25 cellular contexts compared by ENCODE assay signal in the genomic region with DNA sequence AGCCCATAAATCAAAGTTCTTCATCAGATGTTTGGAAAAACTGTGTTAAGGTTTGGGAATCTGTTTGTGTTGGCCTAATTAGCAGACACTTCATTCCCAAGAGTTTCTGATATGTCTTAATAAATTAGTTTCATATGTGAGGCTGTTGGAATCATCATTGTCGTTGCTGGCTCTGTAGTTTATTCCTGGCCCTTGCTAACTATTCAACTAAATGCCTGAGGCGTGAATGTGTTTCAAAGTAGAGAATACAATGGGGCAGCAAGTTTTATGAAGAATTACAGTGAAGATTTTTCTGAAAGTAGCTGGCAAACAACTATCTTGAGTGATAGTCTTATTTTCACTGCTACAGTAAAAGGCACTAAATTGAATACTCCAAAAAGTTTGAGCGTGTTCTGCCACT.
DNase-seq lines count a peak whose midpoint lies in the region; ATAC-seq and TF ChIP-seq lines count a peak whose summit lies in the region.
"Had no signal": no experiment of that assay in that cellular context is flagged by ENCODE, and none has a peak within 500 bp of the region (broad histone marks: within the 10 kb centered on the region; RNA-seq: fewer than 3 reads in every experiment).

No MANE protein-coding gene starts in this region.

- peaks cover 41% of the 10 kb centered on the region for H3K4me1 Mint-ChIP-seq in HFFc6 (ENCODE audit: low read depth)
- peaks cover 26% of the 10 kb centered on the region for H3K4me1 Mint-ChIP-seq in mesothelial cell of epicardium
- peaks cover 3% of the 10 kb centered on the region for H3K4me1 Mint-ChIP-seq in type B pancreatic cell (ENCODE audit: unreplicated experiment)
- no peaks in the 10 kb centered on the region for H3K4me1 Mint-ChIP-seq in effector memory CD8-positive, alpha-beta T cell (ENCODE audit: low read depth in 2 of 2)
- H3K4me1 Mint-ChIP-seq: H9 had no signal

- H3K36me3 Mint-ChIP-seq in HFFc6 (ENCODE audit: low read depth) (peaks cover 10% of the 10 kb centered on the region), mesothelial cell of epicardium (no peaks in the 10 kb centered on the region), type B pancreatic cell (peaks cover 3% of the 10 kb centered on the region)
- no peaks in the 10 kb centered on the region for H3K36me3 Mint-ChIP-seq in effector memory CD8-positive, alpha-beta T cell (ENCODE audit: insufficient read depth)
- H3K36me3 Mint-ChIP-seq: CD8-positive, alpha-beta T cell had no signal

- DNase-seq in AG20443 (ENCODE audit: low spot score) = peak; percentile 26
- peak; percentile 8 for DNase-seq in HFFc6
- no peak for DNase-seq in mesothelial cell of epicardium (ENCODE audit: low spot score in 2 of 2, unreplicated experiment in 2 of 2)
- DNase-seq in type B pancreatic cell (ENCODE audit: extremely low spot score, unreplicated experiment) = no peak
- DNase-seq in effector memory CD8-positive, alpha-beta T cell = no peak
- DNase-seq in NCI-H2081 treated with DMSO at 0.1 percent for 48 hours (lab: John Stamatoyannopoulos, UW) = no peak
- DNase-seq: C1 segment of cervical spinal cord; Caco-2; CD8-positive, alpha-beta T cell; EL; GDM1; H9; IMR-90; KG1; MG63; NCI-H1105 treated with DMSO at 0.1 percent for 48 hours; NCI-H146; NCI-H1930; NCI-H446; NCI-H524 treated with DMSO at 0.1 percent for 48 hours; NK-92 treated with Interleukin-12 subunit alpha and Interleukin-12 subunit beta, amount 100 ng/mL, for 24 hours; PC-9; Right ventricle myocardium superior; RPMI8226 had no signal

- H3K9me3 Mint-ChIP-seq in HFFc6 (no peaks in the 10 kb centered on the region), mesothelial cell of epicardium (no peaks in the 10 kb centered on the region), type B pancreatic cell (no peaks in the 10 kb centered on the region)
- H3K9me3 Mint-ChIP-seq in effector memory CD8-positive, alpha-beta T cell = peaks cover 0 to 2% of the 10 kb centered on the region in 2 donors
- H3K9me3 Mint-ChIP-seq: CD8-positive, alpha-beta T cell; H9 had no signal

- ATAC-seq in HG03469 (IDR thresholded peaks at IDR 0.05; ENCODE audit: unreplicated experiment) = no peak
- no peak for ATAC-seq in effector memory CD8-positive, alpha-beta T cell (replicated peaks)
- ATAC-seq: CD8-positive, alpha-beta T cell had no signal

- H3K27me3 Mint-ChIP-seq in HFFc6 (ENCODE audit: insufficient read depth) (no peaks in the 10 kb centered on the region), mesothelial cell of epicardium (ENCODE audit: low read depth) (no peaks in the 10 kb centered on the region), type B pancreatic cell (no peaks in the 10 kb centered on the region)
- no peaks in the 10 kb centered on the region for H3K27me3 Mint-ChIP-seq in effector memory CD8-positive, alpha-beta T cell

- H3K4me3 Mint-ChIP-seq in HFFc6 (no peak overlapping the region), mesothelial cell of epicardium (no peak overlapping the region), type B pancreatic cell (peak overlapping the region; percentile 4)
- H3K4me3 Mint-ChIP-seq in effector memory CD8-positive, alpha-beta T cell = no peak overlapping the region
- H3K4me3 Mint-ChIP-seq: CD8-positive, alpha-beta T cell; H9 had no signal

- TF ChIP-seq CTCF in HFFc6 (IDR thresholded peaks at IDR 0.05) = no peak
- no peak for TF ChIP-seq CTCF in mesothelial cell of epicardium (IDR thresholded peaks at IDR 0.05; ENCODE audit: unreplicated experiment)
- no peak for TF ChIP-seq CTCF in type B pancreatic cell (conservative IDR thresholded peaks at IDR 0.05)

- H3K27ac Mint-ChIP-seq in HFFc6 (peak overlapping the region; percentile 20; the same call in 1 of the 2 replicates), mesothelial cell of epicardium (peak overlapping the region; percentile 30), type B pancreatic cell (peak overlapping the region; percentile 12)
- no peak overlapping the region for H3K27ac Mint-ChIP-seq in effector memory CD8-positive, alpha-beta T cell
- H3K27ac Mint-ChIP-seq: CD8-positive, alpha-beta T cell; H9 had no signal

Comparison
In these comparisons a context has a peak if more than half of its experiments do, and no peak if none do; other contexts are left out.
1. DNase-seq: peak in AG20443 (single experiment) and HFFc6 (single experiment); none in mesothelial cell of epicardium (0 of 2), type B pancreatic cell (single experiment), effector memory CD8-positive, alpha-beta T cell (0 of 3) and NCI-H2081 treated with DMSO at 0.1 percent for 48 hours (single experiment).
2. H3K27ac Mint-ChIP-seq: peak in HFFc6 (single experiment), mesothelial cell of epicardium (single experiment) and type B pancreatic cell (single experiment); none in effector memory CD8-positive, alpha-beta T cell (0 of 2).